ENCODE assay signal across 31 cellular contexts in genomic region chr1:4691766-4692405, GRCh38. TPM values are rescaled to one million over a fixed set of nuclear protein-coding genes. Genes with fewer than 3 reads are reported as not detected.
"Had no signal": no experiment of that assay in that cellular context is flagged by ENCODE, and none has a peak within 500 bp of the region (broad histone marks: within the 10 kb centered on the region; RNA-seq: fewer than 3 reads in every experiment).

No MANE protein-coding gene starts in this region.

- H3K4me1 ChIP-seq: body of pancreas, gastrocnemius medialis, heart left ventricle had no signal

- H3K27ac ChIP-seq: body of pancreas, gastrocnemius medialis, heart left ventricle had no signal

- H3K9me3 Mint-ChIP-seq: activated CD4-positive, alpha-beta memory T cell treated with anti-CD3 and anti-CD28 coated beads for 36 hours; activated CD4-positive, alpha-beta T cell treated with anti-CD3 and anti-CD28 coated beads, Interleukin-2, amount 10 ng/mL, durations not matched to agents 24 days and 14 days; activated T-cell treated with anti-CD3 and anti-CD28 coated beads, Interleukin-2, amount 50 U/mL, for 24 hours; activated T-helper 17 cell treated with anti-CD3 and anti-CD28 coated beads, Interleukin-2, amount 50 U/mL, for 72 hours had no signal

- H3K27me3 ChIP-seq: body of pancreas had no signal

- H3K4me1 Mint-ChIP-seq: activated CD4-positive, alpha-beta T cell treated with anti-CD3 and anti-CD28 coated beads for 36 hours; activated CD4-positive, alpha-beta T cell treated with anti-CD3 and anti-CD28 coated beads, Interleukin-2, amount 10 ng/mL, durations not matched to agents 24 days and 14 days; activated CD8-positive, alpha-beta memory T cell treated with anti-CD3 and anti-CD28 coated beads, Interleukin-2, amount 10 ng/mL, durations not matched to agents 7 days and 5 days; activated T-helper 17 cell treated with anti-CD3 and anti-CD28 coated beads, Interleukin-2, amount 50 U/mL, for 72 hours had no signal

- H3K36me3 Mint-ChIP-seq: activated CD4-positive, alpha-beta memory T cell treated with anti-CD3 and anti-CD28 coated beads for 36 hours; activated CD8-positive, alpha-beta memory T cell treated with anti-CD3 and anti-CD28 coated beads, Interleukin-2, amount 10 ng/mL, durations not matched to agents 7 days and 5 days; activated naive CD8-positive, alpha-beta T cell had no signal

- H3K27ac Mint-ChIP-seq: activated CD4-positive, alpha-beta memory T cell treated with anti-CD3 and anti-CD28 coated beads for 36 hours; activated CD4-positive, alpha-beta T cell treated with anti-CD3 and anti-CD28 coated beads for 36 hours; activated CD4-positive, alpha-beta T cell treated with anti-CD3 and anti-CD28 coated beads, Interleukin-2, amount 10 ng/mL, durations not matched to agents 24 days and 14 days; activated CD8-positive, alpha-beta memory T cell treated with anti-CD3 and anti-CD28 coated beads, Interleukin-2, amount 10 ng/mL, durations not matched to agents 7 days and 5 days; activated CD8-positive, alpha-beta T cell treated with anti-CD3 and anti-CD28 coated beads, Interleukin-2, amount 10 ng/mL, durations not matched to agents 7 days and 5 days; activated naive CD8-positive, alpha-beta T cell; activated T-cell treated with anti-CD3 and anti-CD28 coated beads, Interleukin-2, amount 50 U/mL, for 24 hours; activated T-helper 17 cell treated with anti-CD3 and anti-CD28 coated beads, Interleukin-2, amount 50 U/mL, for 72 hours had no signal

- H3K4me3 Mint-ChIP-seq: activated CD4-positive, alpha-beta memory T cell treated with anti-CD3 and anti-CD28 coated beads for 36 hours; activated CD4-positive, alpha-beta T cell treated with anti-CD3 and anti-CD28 coated beads for 36 hours; activated CD4-positive, alpha-beta T cell treated with anti-CD3 and anti-CD28 coated beads, Interleukin-2, amount 10 ng/mL, durations not matched to agents 24 days and 14 days; activated CD8-positive, alpha-beta memory T cell treated with anti-CD3 and anti-CD28 coated beads, Interleukin-2, amount 10 ng/mL, durations not matched to agents 7 days and 5 days; activated CD8-positive, alpha-beta T cell treated with anti-CD3 and anti-CD28 coated beads, Interleukin-2, amount 10 ng/mL, durations not matched to agents 7 days and 5 days; activated naive CD8-positive, alpha-beta T cell; activated T-cell treated with anti-CD3 and anti-CD28 coated beads, Interleukin-2, amount 50 U/mL, for 24 hours; activated T-helper 17 cell treated with anti-CD3 and anti-CD28 coated beads, Interleukin-2, amount 50 U/mL, for 72 hours had no signal

- FAIRE-seq: colon, endometrium had no signal

- H3K36me3 ChIP-seq: gastrocnemius medialis, heart left ventricle had no signal

- H3K9me3 ChIP-seq: body of pancreas, gastrocnemius medialis had no signal

- H3K4me3 ChIP-seq: body of pancreas, gastrocnemius medialis, heart left ventricle had no signal

- H3K27me3 Mint-ChIP-seq: activated CD4-positive, alpha-beta T cell treated with anti-CD3 and anti-CD28 coated beads for 36 hours; activated CD4-positive, alpha-beta T cell treated with anti-CD3 and anti-CD28 coated beads, Interleukin-2, amount 10 ng/mL, durations not matched to agents 24 days and 14 days; activated CD8-positive, alpha-beta memory T cell treated with anti-CD3 and anti-CD28 coated beads, Interleukin-2, amount 10 ng/mL, durations not matched to agents 7 days and 5 days; activated naive CD8-positive, alpha-beta T cell had no signal

- DNase-seq: activated CD4-positive, alpha-beta memory T cell treated with anti-CD3 and anti-CD28 coated beads for 36 hours; activated CD4-positive, alpha-beta T cell treated with anti-CD3 and anti-CD28 coated beads for 36 hours; activated CD4-positive, alpha-beta T cell treated with anti-CD3 and anti-CD28 coated beads, Interleukin-2, amount 10 ng/mL, durations not matched to agents 24 days and 14 days; activated CD4-positive, CD25-positive, alpha-beta regulatory T cell; activated CD4-positive, CD25-positive, alpha-beta regulatory T cell treated with anti-CD3 and anti-CD28 coated beads, Interleukin-2, amount 50 U/mL, for 72 hours; activated CD8-positive, alpha-beta memory T cell treated with anti-CD3 and anti-CD28 coated beads, Interleukin-2, amount 10 ng/mL, durations not matched to agents 7 days and 5 days; activated CD8-positive, alpha-beta memory T cell treated with anti-CD3 and anti-CD28 coated beads, Interleukin-2, amount 50 U/mL, for 4 hours; activated CD8-positive, alpha-beta T cell treated with anti-CD3 and anti-CD28 coated beads, Interleukin-2, amount 10 ng/mL, durations not matched to agents 7 days and 5 days; activated effector memory CD4-positive, alpha-beta T cell treated with Interleukin-2 at 50 U/mL for 16 hours; activated gamma-delta T cell treated with Interleukin-2 at 50 U/mL for 16 hours; activated naive CD4-positive, alpha-beta T cell treated with anti-CD3 and anti-CD28 coated beads, Interleukin-2, amount 50 U/mL, for 16 hours; activated naive CD4-positive, alpha-beta T cell treated with Interleukin-2 at 50 U/mL for 16 hours; activated T-cell treated with anti-CD3 and anti-CD28 coated beads, Interleukin-2, amount 50 U/mL, for 24 hours; amniotic stem cell; aorta; body of pancreas; caudate nucleus; cortex of kidney; dermis blood vessel endothelial cell; effector CD8-positive, alpha-beta T cell; foreskin fibroblast; gastrocnemius medialis; glutamatergic neuron; heart left ventricle; T-helper 2 cell had no signal

RNA-seq across cellular contexts. Expression of gene AJAP1, which starts 37.5 kb away (rescaled TPM):
- total RNA-seq: activated CD4-positive, alpha-beta memory T cell treated with anti-CD3 and anti-CD28 coated beads for 36 hours; activated CD4-positive, alpha-beta T cell treated with anti-CD3 and anti-CD28 coated beads for 36 hours; activated CD4-positive, alpha-beta T cell treated with anti-CD3 and anti-CD28 coated beads, Interleukin-2, amount 10 ng/mL, durations not matched to agents 24 days and 14 days; activated CD8-positive, alpha-beta memory T cell treated with anti-CD3 and anti-CD28 coated beads for 36 hours; activated CD8-positive, alpha-beta memory T cell treated with anti-CD3 and anti-CD28 coated beads, Interleukin-2, amount 10 ng/mL, durations not matched to agents 7 days and 5 days; activated CD8-positive, alpha-beta T cell treated with anti-CD3 and anti-CD28 coated beads, Interleukin-2, amount 10 ng/mL, durations not matched to agents 7 days and 5 days; activated T-helper 17 cell treated with anti-CD3 and anti-CD28 coated beads, Interleukin-2, amount 50 U/mL, for 72 hours; T-helper 1 cell treated with Interleukin-12 subunit alpha and Interleukin-12 subunit beta and Interleukin-4 antibody, amounts not matched to agents 30 ng/mL and 1 ng/mL, for 36 hours had no signal
- polyA plus RNA-seq: aorta had no signal
